8 cellular contexts compared by ENCODE assay signal in genomic region chr18:26225915-26226228, GRCh38. TPM values are rescaled to one million over a fixed set of nuclear protein-coding genes. Genes with fewer than 3 reads are reported as not detected.
DNase-seq lines count a peak whose midpoint lies in the region; ATAC-seq, FAIRE-seq and TF ChIP-seq lines count a peak whose summit lies in the region.

No MANE protein-coding gene starts in this region.

- TF ChIP-seq CTCF in CD14-positive monocyte (IDR thresholded peaks at IDR 0.05) (no peak), NB4 (IDR thresholded peaks at IDR 0.05; ENCODE audit: low read depth, low read length) (no peak), omental fat pad (IDR thresholded peaks at IDR 0.05) (no peak), D721Med (IDR thresholded peaks at IDR 0.05; ENCODE audit: insufficient read depth, missing control alignments) (no peak)

- H3K9me3 ChIP-seq in neuron (ENCODE audit: low read length): no peaks in the 10 kb centered on the region

- H3K4me3 Mint-ChIP-seq in CD14-positive monocyte: peak overlapping the region; percentile 97 to 98
- peak overlapping the region; percentile 87 to 93 for H3K4me3 Mint-ChIP-seq in effector memory CD8-positive, alpha-beta T cell

- intact Hi-C loops in CD14-positive monocyte (cut with micrococcal nuclease): loop anchor here (10.0 kb wide), 1 partner anchor 131 kb away; the partner anchor contains the start of gene SS18 (in 2 of the 2)

- TF ChIP-seq POLR2A in NB4 (IDR thresholded peaks at IDR 0.05; ENCODE audit: extremely low read depth, insufficient read length): no peak

- no peak for DNase-seq in CD14-positive monocyte (ENCODE audit: low spot score)
- DNase-seq in NB4 (ENCODE audit: low read depth): no peak
- no peak for DNase-seq in effector memory CD8-positive, alpha-beta T cell
- DNase-seq in omental fat pad (ENCODE audit: low spot score): no peak
- DNase-seq in GDM1 (lab: John Stamatoyannopoulos, UW): no peak
- DNase-seq in D721Med (ENCODE audit: insufficient read length, low spot score): no peak

- H3K4me1 Mint-ChIP-seq in CD14-positive monocyte: peaks cover 21% of the 10 kb centered on the region
- peaks cover 12 to 15% of the 10 kb centered on the region in 2 donors for H3K4me1 Mint-ChIP-seq in effector memory CD8-positive, alpha-beta T cell (ENCODE audit: low read depth in 2 of 2)

- H3K36me3 Mint-ChIP-seq in CD14-positive monocyte: no peaks in the 10 kb centered on the region
- peaks cover 21% of the 10 kb centered on the region for H3K36me3 Mint-ChIP-seq in effector memory CD8-positive, alpha-beta T cell (ENCODE audit: insufficient read depth)

- H3K4me1 ChIP-seq in neuron (ENCODE audit: insufficient read depth, low read length): peaks cover 15% of the 10 kb centered on the region

- H2AFZ ChIP-seq in neuron (ENCODE audit: low read depth, low read length): peak overlapping the region; percentile 96

- peak overlapping the region; percentile 57 to 96 (median 85) for H3K27ac Mint-ChIP-seq in CD14-positive monocyte
- H3K27ac Mint-ChIP-seq in effector memory CD8-positive, alpha-beta T cell: peak overlapping the region; percentile 92 to 95

- H3K27me3 Mint-ChIP-seq in CD14-positive monocyte (ENCODE audit: low read depth in 3 of 3): peaks cover 5 to 14% (median 10%) of the 10 kb centered on the region in 3 donors
- peaks cover 0 to 5% of the 10 kb centered on the region in 2 donors for H3K27me3 Mint-ChIP-seq in effector memory CD8-positive, alpha-beta T cell

- peaks cover 0 to 2% (median 0%) of the 10 kb centered on the region in 7 donors for H3K9me3 Mint-ChIP-seq in CD14-positive monocyte
- no peaks in the 10 kb centered on the region for H3K9me3 Mint-ChIP-seq in effector memory CD8-positive, alpha-beta T cell

- H3K4me3 ChIP-seq in NB4 (ENCODE audit: low read depth, low read length) (peak overlapping the region; percentile 56), neuron (ENCODE audit: low read length) (peak overlapping the region; percentile 82)

- no peak for FAIRE-seq in D721Med (lab: Jason Lieb, UNC)

- peak; percentile 3 for ATAC-seq in effector memory CD8-positive, alpha-beta T cell (replicated peaks)
- ATAC-seq in omental fat pad (ENCODE audit: low FRiP score): no peak
- ATAC-seq in HG02981 (IDR thresholded peaks at IDR 0.05; ENCODE audit: unreplicated experiment): no peak

- H3K27me3 ChIP-seq in neuron (ENCODE audit: insufficient read depth, low read length): peaks cover 6% of the 10 kb centered on the region

- no peaks in the 10 kb centered on the region for H3K36me3 ChIP-seq in neuron (ENCODE audit: insufficient read depth, low read length)

RNA-seq across cellular contexts. Expression of gene TAF4B, which starts 0.4 kb away (rescaled TPM):
- under 1 TPM; 0.64 to 0.92 TPM for polyA plus RNA-seq in CD14-positive monocyte
- total RNA-seq in omental fat pad: 10 to 100 TPM in 3 of 4 donors, 1 to 10 TPM in 1; 7.4 to 38.9 (median 14.9) TPM
